In the genomic region with DNA sequence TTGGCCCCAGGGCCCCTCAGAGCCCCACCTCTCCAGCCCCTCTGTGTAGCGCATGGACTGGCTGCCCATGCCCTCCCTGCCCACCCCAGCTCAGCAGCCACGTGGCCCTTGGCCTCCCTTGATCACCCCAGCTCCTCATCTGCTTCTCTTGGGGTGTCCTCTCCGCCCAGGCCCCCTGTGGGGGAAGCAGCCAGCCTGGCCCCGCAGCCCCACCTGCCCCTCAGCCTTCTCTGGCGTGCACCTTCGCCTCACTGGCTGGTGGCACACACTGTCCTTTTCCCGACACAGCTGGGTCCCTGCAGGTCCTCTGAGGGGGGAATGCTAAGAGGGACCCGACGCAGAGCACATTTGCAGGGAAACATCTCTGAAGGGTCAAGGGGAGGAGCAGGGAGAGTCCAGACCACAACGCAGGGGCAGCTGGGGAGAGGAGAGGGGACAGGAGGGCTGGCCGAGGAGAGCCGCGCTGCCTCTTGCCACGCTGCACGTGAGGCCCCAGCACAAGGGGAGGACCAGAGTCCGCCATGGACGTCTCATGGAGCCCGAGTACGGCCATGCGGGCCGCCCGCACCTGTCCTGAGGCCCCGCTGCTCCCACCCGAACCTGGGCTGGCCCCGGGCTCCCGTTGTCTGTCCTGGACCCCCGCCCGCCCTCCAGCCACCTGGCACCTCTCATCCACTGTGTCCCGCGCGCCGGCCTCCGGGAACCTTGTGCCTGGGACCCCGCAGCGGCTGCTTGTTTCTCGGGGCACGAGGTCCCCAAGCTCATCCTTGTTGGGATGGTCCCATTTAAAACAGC, we compare ENCODE assay signal across 22 cellular contexts. TPM values are rescaled to one million over a fixed set of nuclear protein-coding genes. Genes with fewer than 3 reads are reported as not detected.
A peak's percentile ranks its signal among the peaks of the same experiment; 100 is the strongest.
DNase-seq lines count a peak whose midpoint lies in the region; ATAC-seq, FAIRE-seq and TF ChIP-seq lines count a peak whose summit lies in the region.
"Had no signal": no experiment of that assay in that cellular context is flagged by ENCODE, and none has a peak within 500 bp of the region (broad histone marks: within the 10 kb centered on the region; RNA-seq: fewer than 3 reads in every experiment).

No MANE protein-coding gene starts in this region.

- H4K20me1 ChIP-seq in H1 (replicated peaks in 1 of 2; ENCODE audit: control insufficient read depth in 1 of 2, insufficient read depth in 2 of 2, low read length in 2 of 2): peaks cover 4 to 27% of the 10 kb centered on the region in 2 experiments

- H2BK15ac ChIP-seq in H1 (ENCODE audit: low read length): no peak overlapping the region

- no peak overlapping the region for H3K23ac ChIP-seq in H1 (ENCODE audit: insufficient read length)

- ATAC-seq in RWPE2 (ENCODE audit: low read depth) (no peak), HG02763 (IDR thresholded peaks at IDR 0.05; ENCODE audit: unreplicated experiment) (no peak)
- ATAC-seq: CD8-positive, alpha-beta T cell; HCT116 had no signal

- no peak overlapping the region for H3K4ac ChIP-seq in H1 (replicated peaks; ENCODE audit: insufficient read length, low read depth, low read length)

- H2BK12ac ChIP-seq in H1 (ENCODE audit: low read depth, low read length): no peak overlapping the region

- H3K9me3 ChIP-seq in BE2C: no peaks in the 10 kb centered on the region
- no peaks in the 10 kb centered on the region for H3K9me3 ChIP-seq in RWPE2 (ENCODE audit: severe bottlenecking)
- no peaks in the 10 kb centered on the region for H3K9me3 ChIP-seq in H1 (ENCODE audit: insufficient read depth in 2 of 2, low read depth in 1 of 2, low read length in 1 of 2)
- H3K9me3 ChIP-seq in A673 (ENCODE audit: low read depth, low read length, poor library complexity, severe bottlenecking): no peaks in the 10 kb centered on the region
- H3K9me3 ChIP-seq: A549, Caco-2 had no signal

- H4K91ac ChIP-seq in H1 (replicated peaks; ENCODE audit: insufficient read length, low read length): no peak overlapping the region

- H2BK5ac ChIP-seq in H1 (ENCODE audit: low read depth, low read length): no peak overlapping the region

- H3K56ac ChIP-seq in H1 (replicated peaks; ENCODE audit: insufficient read length, low read depth, low read length): no peak overlapping the region

- POLR2A ChIA-PET in H1 (lab: Charles Lee; ENCODE audit: partially characterized antibody): interaction anchor here (0.8 kb wide), 1 partner anchor 12 kb away, joined by 3 read pairs; no protein-coding TSS in a partner anchor
- POLR2A ChIA-PET in A673 (lab: Charles Lee; ENCODE audit: low non-redundant PET): no interaction called here

- TF ChIP-seq RAD21 in H1 (IDR thresholded peaks at IDR 0.05 in 1 of 2, conservative IDR thresholded peaks at IDR 0.05 in 1 of 2; ENCODE audit: low read depth in 2 of 2, low read length in 2 of 2): no peak

- H2BK120ac ChIP-seq in H1 (replicated peaks; ENCODE audit: low read depth, low read length): no peak overlapping the region

- H3K4me1 Mint-ChIP-seq in activated naive CD4-positive, alpha-beta T cell treated with anti-CD3 and anti-CD28 coated beads, Interleukin-2, amount 50 U/mL, for 24 hours: peaks cover 3% of the 10 kb centered on the region
- peaks cover 3% of the 10 kb centered on the region for H3K4me1 Mint-ChIP-seq in activated naive CD4-positive, alpha-beta T cell treated with anti-CD3 and anti-CD28 coated beads, Interleukin-2, amount 10 ng/mL, durations not matched to agents 7 days and 5 days

- H3K18ac ChIP-seq in H1 (ENCODE audit: extremely low read depth, low read length): no peak overlapping the region; the same call in 1 of the 2 replicates

- no peak overlapping the region for H3K4me3 Mint-ChIP-seq in activated naive CD4-positive, alpha-beta T cell treated with anti-CD3 and anti-CD28 coated beads, Interleukin-2, amount 50 U/mL, for 24 hours
- H3K4me3 Mint-ChIP-seq in activated naive CD4-positive, alpha-beta T cell treated with anti-CD3 and anti-CD28 coated beads, Interleukin-2, amount 10 ng/mL, durations not matched to agents 7 days and 5 days: no peak overlapping the region
- H3K4me3 Mint-ChIP-seq: CD4-positive, CD25-positive, alpha-beta regulatory T cell; CD8-positive, alpha-beta T cell; H9 had no signal

- TF ChIP-seq CTCF in BE2C (IDR thresholded peaks at IDR 0.05; ENCODE audit: low read depth, low read length) (no peak), RWPE2 (IDR thresholded peaks at IDR 0.05; ENCODE audit: poor library complexity, severe bottlenecking) (no peak), H1 (IDR thresholded peaks at IDR 0.05; ENCODE audit: control extremely low read depth in 1 of 3, insufficient read depth in 1 of 3, low read depth in 1 of 3, low read length in 3 of 3) (no peak), A673 (conservative IDR thresholded peaks at IDR 0.05; ENCODE audit: low read depth, low read length) (no peak), GM13977 (IDR thresholded peaks at IDR 0.05; ENCODE audit: extremely low read depth, insufficient read depth, missing control alignments) (no peak)

- no peak overlapping the region for H2BK20ac ChIP-seq in H1 (ENCODE audit: low read length)

- TF ChIP-seq EP300 in H1 (IDR thresholded peaks at IDR 0.05; ENCODE audit: borderline replicate concordance in 1 of 2, low read depth in 2 of 2, low read length in 2 of 2): no peak

- no peak overlapping the region for H3K4me2 ChIP-seq in H1 (ENCODE audit: insufficient read depth in 1 of 2, low read depth in 2 of 2, low read length in 2 of 2)
- H3K4me2 ChIP-seq: A549 had no signal

- no peak overlapping the region for H3K9ac ChIP-seq in H1 (replicated peaks in 1 of 4; ENCODE audit: extremely low read depth in 1 of 4, low read depth in 3 of 4, low read length in 3 of 4)
- H3K9ac ChIP-seq: BLaER1 had no signal

- H3K23me2 ChIP-seq in H1 (ENCODE audit: low read depth, low read length): no peaks in the 10 kb centered on the region

- H3K79me2 ChIP-seq in H1 (ENCODE audit: control insufficient read depth in 1 of 2, insufficient read depth in 2 of 2, low read length in 2 of 2): peaks cover 0 to 10% of the 10 kb centered on the region in 2 experiments; a peak in 2 of 4 replicates

- peak overlapping the region; percentile 62 for H3K27ac Mint-ChIP-seq in activated naive CD4-positive, alpha-beta T cell treated with anti-CD3 and anti-CD28 coated beads, Interleukin-2, amount 50 U/mL, for 24 hours
- no peak overlapping the region for H3K27ac Mint-ChIP-seq in activated naive CD4-positive, alpha-beta T cell treated with anti-CD3 and anti-CD28 coated beads, Interleukin-2, amount 10 ng/mL, durations not matched to agents 7 days and 5 days
- H3K27ac Mint-ChIP-seq: CD8-positive, alpha-beta T cell had no signal

- TF ChIP-seq POLR2A in H1 (IDR thresholded peaks at IDR 0.05; ENCODE audit: control extremely low read depth in 1 of 2, low read depth in 2 of 2, low read length in 2 of 2): no peak

- CTCF ChIA-PET in activated naive CD4-positive, alpha-beta T cell treated with anti-CD3 and anti-CD28 coated beads, Interleukin-2, amount 10 ng/mL, durations not matched to agents 7 days and 5 days (lab: Charles Lee): interaction anchor here (0.7 to 3.2 kb wide), 4 partner anchors 16 to 187 kb away, joined by 3 to 31 read pairs (median 4); no protein-coding TSS in a partner anchor
- CTCF ChIA-PET in H1 (lab: Charles Lee; ENCODE audit: partially characterized antibody) (interaction anchor here (0.6 to 3.6 kb wide), 18 partner anchors 8 to 178 kb away, joined by 3 to 27 read pairs (median 6); partner anchors contain the start of gene NUDT14), A673 (lab: Charles Lee) (interaction anchor here (0.6 kb wide), 1 partner anchor 103 kb away, joined by 6 read pairs; no protein-coding TSS in a partner anchor)

- H2AFZ ChIP-seq in H1 (ENCODE audit: low read length): no peak overlapping the region

- H3K79me1 ChIP-seq in H1 (ENCODE audit: low read depth, low read length): peaks cover 4% of the 10 kb centered on the region; the same call in 1 of the 2 replicates

- H3K14ac ChIP-seq in H1 (ENCODE audit: insufficient read length): no peak overlapping the region

- H3K27me3 Mint-ChIP-seq in activated naive CD4-positive, alpha-beta T cell treated with anti-CD3 and anti-CD28 coated beads, Interleukin-2, amount 50 U/mL, for 24 hours: no peaks in the 10 kb centered on the region
- H3K27me3 Mint-ChIP-seq in activated naive CD4-positive, alpha-beta T cell treated with anti-CD3 and anti-CD28 coated beads, Interleukin-2, amount 10 ng/mL, durations not matched to agents 7 days and 5 days: no peaks in the 10 kb centered on the region
- H3K27me3 Mint-ChIP-seq: CD4-positive, CD25-positive, alpha-beta regulatory T cell had no signal

- H4K5ac ChIP-seq in H1 (ENCODE audit: insufficient read length, low read depth, low read length): no peak overlapping the region

- in situ Hi-C loops in GM13977 (cut with MboI; ENCODE audit: low pct_unique_long_range_greater_than_20kb, low sequenced_read_pairs, unreplicated experiment): no loop called here

- H3K36me3 ChIP-seq in BE2C (no peaks in the 10 kb centered on the region), RWPE2 (ENCODE audit: low read depth) (peaks cover 4% of the 10 kb centered on the region), H1 (ENCODE audit: control insufficient read depth in 2 of 4, insufficient read depth in 4 of 4, low read length in 3 of 4) (no peaks in the 10 kb centered on the region), A673 (ENCODE audit: insufficient read depth, low read length, poor library complexity, severe bottlenecking) (no peaks in the 10 kb centered on the region)

- H4K8ac ChIP-seq in H1 (ENCODE audit: extremely low read depth, insufficient read depth, low read length): peak overlapping the region; percentile 75; the same call in 1 of the 2 replicates

- 88% methylated on average over 25 of the region's 37 CpGs; no CpG with 5 or more reads in 1 of the 2 experiments for whole genome bisulfite sequencing in H1 (ENCODE audit: extremely low coverage in 1 of 2, insufficient coverage in 1 of 2, insufficient read length in 1 of 2, insufficient replicate concordance in 2 of 2, low coverage in 1 of 2, low lambda C conversion rate in 2 of 2, missing lambda C conversion rate in 1 of 2), 2 experiments

- no peak for FAIRE-seq in H1 (lab: Jason Lieb, UNC)
- FAIRE-seq: A549, GM12891 had no signal

- BruUV-seq in A673 (replicated peaks; lab: Mats Ljungman, UMichigan): no TSS peak

- H3K27me3 ChIP-seq in BE2C: no peaks in the 10 kb centered on the region
- H3K27me3 ChIP-seq in RWPE2 (ENCODE audit: insufficient read depth, poor library complexity, severe bottlenecking): no peaks in the 10 kb centered on the region
- H3K27me3 ChIP-seq in H1 (replicated peaks in 1 of 4; ENCODE audit: control insufficient read depth in 3 of 4, extremely low read depth in 1 of 4, insufficient read depth in 3 of 4, low read length in 3 of 4): no peaks in the 10 kb centered on the region
- no peaks in the 10 kb centered on the region for H3K27me3 ChIP-seq in A673 (replicated peaks; ENCODE audit: insufficient read depth, low read depth, low read length, poor library complexity)
- H3K27me3 ChIP-seq: BLaER1 had no signal

- no peaks in the 10 kb centered on the region for H3K36me3 Mint-ChIP-seq in activated naive CD4-positive, alpha-beta T cell treated with anti-CD3 and anti-CD28 coated beads, Interleukin-2, amount 50 U/mL, for 24 hours
- H3K36me3 Mint-ChIP-seq in activated naive CD4-positive, alpha-beta T cell treated with anti-CD3 and anti-CD28 coated beads, Interleukin-2, amount 10 ng/mL, durations not matched to agents 7 days and 5 days: no peaks in the 10 kb centered on the region
- H3K36me3 Mint-ChIP-seq: CD4-positive, CD25-positive, alpha-beta regulatory T cell had no signal

- H3K4me1 ChIP-seq in BE2C (no peaks in the 10 kb centered on the region), RWPE2 (ENCODE audit: insufficient read depth, poor library complexity, severe bottlenecking) (peaks cover 2% of the 10 kb centered on the region), H1 (replicated peaks in 1 of 4; ENCODE audit: control insufficient read depth in 3 of 4, insufficient read depth in 4 of 4, low read length in 3 of 4) (peaks cover 0 to 4% (median 2%) of the 10 kb centered on the region in 4 experiments; a peak in 2 of 7 replicates), A673 (ENCODE audit: insufficient read depth, low read length, poor library complexity, severe bottlenecking) (peaks cover 8% of the 10 kb centered on the region)
- H3K4me1 ChIP-seq: Caco-2 had no signal

- H2AK5ac ChIP-seq in H1 (ENCODE audit: low read depth, low read length): no peak overlapping the region; the same call in 1 of the 2 replicates

- intact Hi-C loops in A673 (cut with micrococcal nuclease; ENCODE audit: unreplicated experiment): no loop called here

- DNase-seq in activated naive CD4-positive, alpha-beta T cell treated with anti-CD3 and anti-CD28 coated beads, Interleukin-2, amount 10 ng/mL, durations not matched to agents 7 days and 5 days: no peak
- DNase-seq in BE2C (peak; percentile 5), RWPE2 (ENCODE audit: low spot score) (peak; percentile 78), H1 (ENCODE audit: low read depth in 1 of 2, low spot score in 2 of 2) (no peak), A673 (ENCODE audit: low spot score) (no peak), GM13977 (ENCODE audit: low spot score) (no peak)
- DNase-seq: 8988T; CD4-positive, CD25-positive, alpha-beta regulatory T cell; CD8-positive, alpha-beta T cell; DMS 273 treated with DMSO at 0.1 percent for 48 hours; DMS79; EL; GDM1; H9 had no signal

- no peak overlapping the region for H3K27ac ChIP-seq in RWPE2 (ENCODE audit: poor library complexity, severe bottlenecking)
- H3K27ac ChIP-seq in H1 (ENCODE audit: low read depth, low read length): no peak overlapping the region
- no peak overlapping the region for H3K27ac ChIP-seq in A673 (ENCODE audit: low read depth, low read length, poor library complexity, severe bottlenecking)
- H3K27ac ChIP-seq: A549, BLaER1, C4-2B had no signal

- H3K4me3 ChIP-seq in BE2C (ENCODE audit: low read depth, low read length): no peak overlapping the region
- H3K4me3 ChIP-seq in RWPE2 (ENCODE audit: severe bottlenecking): no peak overlapping the region
- H3K4me3 ChIP-seq in H1 (ENCODE audit: extremely low read depth in 1 of 4, insufficient read depth in 2 of 4, low read depth in 3 of 4, low read length in 4 of 4): no peak overlapping the region
- H3K4me3 ChIP-seq in A673 (ENCODE audit: low read depth, low read length, poor library complexity, severe bottlenecking): no peak overlapping the region
- H3K4me3 ChIP-seq: A549, BLaER1 had no signal

- no peaks in the 10 kb centered on the region for H3K9me3 Mint-ChIP-seq in activated naive CD4-positive, alpha-beta T cell treated with anti-CD3 and anti-CD28 coated beads, Interleukin-2, amount 50 U/mL, for 24 hours
- peaks cover 2% of the 10 kb centered on the region for H3K9me3 Mint-ChIP-seq in activated naive CD4-positive, alpha-beta T cell treated with anti-CD3 and anti-CD28 coated beads, Interleukin-2, amount 10 ng/mL, durations not matched to agents 7 days and 5 days

RNA-seq across cellular contexts. Expression of gene PACS2, which starts 36.1 kb away (rescaled TPM):
- polyA plus RNA-seq in BE2C (2012; ENCODE audit: insufficient read depth, insufficient read length, low read depth): 22.5 TPM
- 62.3 and 62.8 TPM in 2 replicates for total RNA-seq in H1 (2021; fragmentation: NEBNext Ultra II Directional; extraction: Animal tissue kit (Norgen Biotek cat#: 25700))
- 38.0 and 65.4 TPM in 2 replicates for polyA plus RNA-seq in H1 (2011; rRNA removed)
- 57.3 TPM for polyA plus RNA-seq in H1 (2011; cell fraction: cytosol; rRNA removed)
- polyA plus RNA-seq in H1 (2011; cell fraction: nucleus; rRNA removed): 306 TPM
- polyA plus RNA-seq in H1 (2012, experiment 1 of 2): 54.5 to 72.8 TPM (median 68.7 TPM) in 4 replicates
- 42.3 TPM for polyA plus RNA-seq in H1 (2012, experiment 2 of 2)
- 35.8 TPM for polyA plus RNA-seq in H1 (2013, experiment 1 of 2)
- polyA plus RNA-seq in H1 (2013, experiment 2 of 2): 33.2 TPM
- polyA minus RNA-seq in H1 (2011; rRNA and poly(A)+ RNA removed): 28.2 and 33.0 TPM in 2 replicates
- 49.0 TPM for polyA minus RNA-seq in H1 (2011; cell fraction: cytosol; rRNA and poly(A)+ RNA removed)
- polyA minus RNA-seq in H1 (2011; cell fraction: nucleus; rRNA and poly(A)+ RNA removed): 88.7 TPM
- total RNA-seq in A673 (2021): 52.5 and 63.4 TPM in 2 replicates

RNA-seq across cellular contexts. Expression of gene TEX22, which starts 47.7 kb away (rescaled TPM):
- 2.7 TPM for polyA plus RNA-seq in BE2C (2012; ENCODE audit: insufficient read depth, insufficient read length, low read depth)
- 0.39 and 0.82 TPM in 2 replicates for total RNA-seq in H1 (2021; fragmentation: NEBNext Ultra II Directional; extraction: Animal tissue kit (Norgen Biotek cat#: 25700))
- 0.24 and 0.67 TPM in 2 replicates for polyA plus RNA-seq in H1 (2011; rRNA removed)
- polyA plus RNA-seq in H1 (2011; cell fraction: cytosol; rRNA removed): 0.70 TPM
- 5.9 TPM for polyA plus RNA-seq in H1 (2011; cell fraction: nucleus; rRNA removed)
- 0.28 to 0.54 TPM (median 0.42 TPM) in 4 replicates for polyA plus RNA-seq in H1 (2012, experiment 1 of 2)
- polyA plus RNA-seq in H1 (2012, experiment 2 of 2): 0.05 TPM
- 0.14 TPM for polyA plus RNA-seq in H1 (2013, experiment 1 of 2)
- 0.07 TPM for polyA plus RNA-seq in H1 (2013, experiment 2 of 2)
- polyA minus RNA-seq in H1 (2011; rRNA and poly(A)+ RNA removed): 0.10 and 0.16 TPM in 2 replicates
- polyA minus RNA-seq in H1 (2011; cell fraction: cytosol; rRNA and poly(A)+ RNA removed): not detected
- 1.5 TPM for polyA minus RNA-seq in H1 (2011; cell fraction: nucleus; rRNA and poly(A)+ RNA removed)
- 2.1 and 2.7 TPM in 2 replicates for total RNA-seq in A673 (2021)

RNA-seq across cellular contexts. Expression of gene BRF1, which starts 49.8 kb away (rescaled TPM):
- 43.4 TPM for polyA plus RNA-seq in BE2C (2012; ENCODE audit: insufficient read depth, insufficient read length, low read depth)
- 18.3 and 18.5 TPM in 2 replicates for total RNA-seq in H1 (2021; fragmentation: NEBNext Ultra II Directional; extraction: Animal tissue kit (Norgen Biotek cat#: 25700))
- 7.7 and 12.5 TPM in 2 replicates for polyA plus RNA-seq in H1 (2011; rRNA removed)
- 11.1 TPM for polyA plus RNA-seq in H1 (2011; cell fraction: cytosol; rRNA removed)
- polyA plus RNA-seq in H1 (2011; cell fraction: nucleus; rRNA removed): 32.8 TPM
- 11.4 to 15.6 TPM (median 13.1 TPM) in 4 replicates for polyA plus RNA-seq in H1 (2012, experiment 1 of 2)
- polyA plus RNA-seq in H1 (2012, experiment 2 of 2): 7.8 TPM
- 9.6 TPM for polyA plus RNA-seq in H1 (2013, experiment 1 of 2)
- polyA plus RNA-seq in H1 (2013, experiment 2 of 2): 8.4 TPM
- polyA minus RNA-seq in H1 (2011; rRNA and poly(A)+ RNA removed): 10.3 and 11.4 TPM in 2 replicates
- 15.4 TPM for polyA minus RNA-seq in H1 (2011; cell fraction: cytosol; rRNA and poly(A)+ RNA removed)
- polyA minus RNA-seq in H1 (2011; cell fraction: nucleus; rRNA and poly(A)+ RNA removed): 35.1 TPM
- total RNA-seq in A673 (2021): 41.8 and 48.0 TPM in 2 replicates

Comparison
In these comparisons a context has a peak if more than half of its experiments do, and no peak if none do; other contexts are left out.
1. DNase-seq: peak in BE2C (single experiment) and RWPE2 (single experiment); none in activated naive CD4-positive, alpha-beta T cell treated with anti-CD3 and anti-CD28 coated beads, Interleukin-2, amount 10 ng/mL, durations not matched to agents 7 days and 5 days (single experiment), H1 (0 of 2), A673 (single experiment) and GM13977 (single experiment).